In the genomic region with DNA sequence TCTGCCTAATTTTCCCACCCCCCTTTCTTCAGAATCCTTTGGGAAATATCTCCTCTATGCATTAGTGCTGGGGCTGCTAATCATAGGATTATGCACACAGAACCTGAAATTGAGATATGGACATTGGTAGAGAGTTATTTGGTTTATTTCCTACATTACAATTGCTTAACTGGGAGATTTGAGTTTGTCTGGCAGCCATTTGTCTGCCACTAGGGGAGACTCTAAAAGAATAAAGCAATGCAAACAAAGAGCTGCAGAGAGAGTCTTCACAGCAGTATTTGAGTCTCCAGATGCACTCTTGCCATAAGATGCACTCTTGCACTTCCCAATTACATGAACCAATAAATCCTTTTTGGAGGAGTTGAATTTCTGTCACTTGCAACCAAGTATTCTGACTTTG, we compare ENCODE assay signal across 18 cellular contexts. TPM values are rescaled to one million over a fixed set of nuclear protein-coding genes. Genes with fewer than 3 reads are reported as not detected.
DNase-seq lines count a peak whose midpoint lies in the region; TF ChIP-seq lines count a peak whose summit lies in the region.
"Had no signal": no experiment of that assay in that cellular context is flagged by ENCODE, and none has a peak within 500 bp of the region (broad histone marks: within the 10 kb centered on the region; RNA-seq: fewer than 3 reads in every experiment).

No MANE protein-coding gene starts in this region.

- H3K27ac ChIP-seq in mesenchymal stem cell (ENCODE audit: low read length, poor library complexity, severe bottlenecking), result no peak overlapping the region
- H3K27ac ChIP-seq: adrenal gland, left lung, sigmoid colon had no signal

- no peak overlapping the region for H3K9ac ChIP-seq in mesenchymal stem cell (ENCODE audit: low read length)

- no peaks in the 10 kb centered on the region for H3K4me1 ChIP-seq in BE2C
- no peaks in the 10 kb centered on the region for H3K4me1 ChIP-seq in mesenchymal stem cell (ENCODE audit: control insufficient read depth, insufficient read depth, low read depth, low read length)
- H3K4me1 ChIP-seq: adrenal gland, left lung, sigmoid colon had no signal

- TF ChIP-seq CTCF in BE2C (IDR thresholded peaks at IDR 0.05; ENCODE audit: low read depth, low read length) (peak; percentile 33; the same call in 1 of the 2 replicates), HFF-Myc (IDR thresholded peaks at IDR 0.05; ENCODE audit: low read depth, low read length, missing control alignments) (peak; percentile 7), astrocyte of the cerebellum (IDR thresholded peaks at IDR 0.05; ENCODE audit: low read depth, low read length, missing control alignments) (peak; percentile 32)

- H4K91ac ChIP-seq in mesenchymal stem cell (ENCODE audit: low read length), result no peak overlapping the region

- no peak overlapping the region for H3K4me2 ChIP-seq in mesenchymal stem cell (ENCODE audit: low read length, poor library complexity, severe bottlenecking)

- no peak overlapping the region for H2AFZ ChIP-seq in mesenchymal stem cell (ENCODE audit: low read depth, low read length)

- H2BK5ac ChIP-seq in mesenchymal stem cell (ENCODE audit: low read depth, low read length, poor library complexity, severe bottlenecking), result no peak overlapping the region

- no peak overlapping the region for H3K4ac ChIP-seq in mesenchymal stem cell (ENCODE audit: low read depth in 1 of 2, low read length in 2 of 2)

- no peak overlapping the region for H2BK12ac ChIP-seq in mesenchymal stem cell (ENCODE audit: low read length in 2 of 2)

- DNase-seq in BE2C (no peak), HFF-Myc (ENCODE audit: extremely low read depth, low read depth) (no peak), astrocyte of the cerebellum (ENCODE audit: low read depth) (no peak), mesenchymal stem cell (peak; percentile 8), glomerular visceral epithelial cell (ENCODE audit: extremely low spot score) (no peak), pons (ENCODE audit: low spot score) (no peak), NCI-H1694 treated with DMSO at 0.1 percent for 48 hours (lab: John Stamatoyannopoulos, UW) (no peak)
- DNase-seq: activated CD4-positive, CD25-positive, alpha-beta regulatory T cell treated with anti-CD3 and anti-CD28 coated beads, Interleukin-2, amount 50 U/mL, for 72 hours; adrenal gland; left lung; NCI-H446; nucleus accumbens; OCI-M1; sigmoid colon; stimulated activated CD4-positive, alpha-beta T cell treated with anti-CD3 and anti-CD28 coated beads, Interleukin-1b, Interleukin-23, amount 100 ng/mL, for 48 hours; stimulated activated naive CD8-positive, alpha-beta T cell treated with anti-CD3 and anti-CD28 coated beads, Interleukin-15, amount 100 ng/mL, for 72 hours; T-helper 2 cell had no signal

- no peak overlapping the region for H4K8ac ChIP-seq in mesenchymal stem cell (ENCODE audit: low read length)

- H3K79me1 ChIP-seq in mesenchymal stem cell (replicated peaks; ENCODE audit: low read length, poor library complexity, severe bottlenecking), result no peaks in the 10 kb centered on the region

- no peak overlapping the region for H3K14ac ChIP-seq in mesenchymal stem cell (ENCODE audit: low read length in 2 of 2)

- no peak overlapping the region for H2BK15ac ChIP-seq in mesenchymal stem cell (ENCODE audit: low read depth, poor library complexity, severe bottlenecking)

- H2BK120ac ChIP-seq in mesenchymal stem cell (ENCODE audit: low read depth, low read length), result no peak overlapping the region

- H3K36me3 ChIP-seq in BE2C (no peaks in the 10 kb centered on the region), mesenchymal stem cell (ENCODE audit: control insufficient read depth in 1 of 2, insufficient read depth in 2 of 2, low read depth in 1 of 2, low read length in 2 of 2) (no peaks in the 10 kb centered on the region)
- H3K36me3 ChIP-seq: adrenal gland, HAP-1, left lung, sigmoid colon had no signal

- H3K4me3 ChIP-seq in BE2C (ENCODE audit: low read depth, low read length) (no peak overlapping the region), HFF-Myc (replicated peaks; ENCODE audit: low read depth, low read length) (no peak overlapping the region), astrocyte of the cerebellum (ENCODE audit: low read depth, low read length) (no peak overlapping the region), mesenchymal stem cell (ENCODE audit: insufficient read depth in 1 of 2, low read depth in 1 of 2, low read length in 2 of 2) (no peak overlapping the region)
- H3K4me3 ChIP-seq: adrenal gland, HAP-1, left lung, sigmoid colon had no signal

- H2AK5ac ChIP-seq in mesenchymal stem cell (ENCODE audit: low read length, severe bottlenecking), result no peak overlapping the region

- H3K27me3 ChIP-seq in BE2C, result no peaks in the 10 kb centered on the region
- no peaks in the 10 kb centered on the region for H3K27me3 ChIP-seq in mesenchymal stem cell (ENCODE audit: control insufficient read depth in 1 of 2, insufficient read depth in 1 of 2, low read length in 2 of 2)
- H3K27me3 ChIP-seq: adrenal gland, left lung, sigmoid colon had no signal

- H3K9me3 ChIP-seq in BE2C, result no peaks in the 10 kb centered on the region
- peaks cover 3% of the 10 kb centered on the region for H3K9me3 ChIP-seq in mesenchymal stem cell (ENCODE audit: control insufficient read depth, low read length)
- H3K9me3 ChIP-seq: adrenal gland, HAP-1 had no signal

- H3K23ac ChIP-seq in mesenchymal stem cell (ENCODE audit: low read length in 2 of 2), result no peak overlapping the region

- H3K18ac ChIP-seq in mesenchymal stem cell (ENCODE audit: low read depth in 1 of 2, low read length in 2 of 2), result no peak overlapping the region

- in situ Hi-C loops in astrocyte of the cerebellum (cut with HindIII; ENCODE audit: low sequenced_read_pairs), result no loop called here

RNA-seq across cellular contexts. Expression of gene PCNX4, which starts 12.0 kb away (rescaled TPM):
- polyA plus RNA-seq in BE2C (2012; ENCODE audit: insufficient read depth, insufficient read length, low read depth), result 38.7 TPM
- 95.7 TPM for polyA plus RNA-seq in mesenchymal stem cell (2013, experiment 1 of 2)
- 101 TPM for polyA plus RNA-seq in mesenchymal stem cell (2013, experiment 2 of 2)
